Comparison of ENCODE assay signal across 9 cellular contexts in genomic region chr6:29926081-29926794, GRCh38. TPM values are rescaled to one million over a fixed set of nuclear protein-coding genes. Genes with fewer than 3 reads are reported as not detected.
DNase-seq lines count a peak whose midpoint lies in the region; ATAC-seq and FAIRE-seq lines count a peak whose summit lies in the region.
"Had no signal": no experiment of that assay in that cellular context is flagged by ENCODE, and none has a peak within 500 bp of the region (broad histone marks: within the 10 kb centered on the region; RNA-seq: fewer than 3 reads in every experiment).

No MANE protein-coding gene starts in this region.

- peaks cover 0 to 4% of the 10 kb centered on the region in 2 donors for H3K4me1 ChIP-seq in small intestine (ENCODE audit: control insufficient read depth in 2 of 2, insufficient read depth in 1 of 2, low read depth in 1 of 2, low read length in 1 of 2)

- peak overlapping the region; percentile 91 to 95 for H3K27ac ChIP-seq in small intestine (ENCODE audit: low read depth in 1 of 2, low read length in 1 of 2)

- no peak for FAIRE-seq in small intestine (lab: Jason Lieb, UNC)
- FAIRE-seq: K562 had no signal

- H3K4me1 Mint-ChIP-seq in activated T-helper 1 cell treated with anti-CD3 and anti-CD28 coated beads, Interleukin-12 subunit alpha, Interleukin-12 subunit beta, Interleukin-2, Interleukin-4 antibody, amounts not matched to agents 30 ng/mL and 10 ng/mL and 1 ng/mL, durations not matched to agents 14 hours and 24 hours and 36 hours (ENCODE audit: low read depth), result peaks cover 51% of the 10 kb centered on the region

- no peaks in the 10 kb centered on the region for H3K27me3 ChIP-seq in small intestine (ENCODE audit: control insufficient read depth in 2 of 2, insufficient read depth in 2 of 2, low read length in 2 of 2)

- H3K4me3 Mint-ChIP-seq in activated T-helper 1 cell treated with anti-CD3 and anti-CD28 coated beads, Interleukin-12 subunit alpha, Interleukin-12 subunit beta, Interleukin-2, Interleukin-4 antibody, amounts not matched to agents 30 ng/mL and 10 ng/mL and 1 ng/mL, durations not matched to agents 14 hours and 24 hours and 36 hours, result peak overlapping the region; percentile 92

- no peaks in the 10 kb centered on the region for H3K9me3 ChIP-seq in small intestine (ENCODE audit: control insufficient read depth, low read depth)

- H3K27me3 Mint-ChIP-seq in activated T-helper 1 cell treated with anti-CD3 and anti-CD28 coated beads, Interleukin-12 subunit alpha, Interleukin-12 subunit beta, Interleukin-2, Interleukin-4 antibody, amounts not matched to agents 30 ng/mL and 10 ng/mL and 1 ng/mL, durations not matched to agents 14 hours and 24 hours and 36 hours (ENCODE audit: insufficient read depth), result peaks cover 4% of the 10 kb centered on the region

- peak; percentile 8 for DNase-seq in activated T-helper 1 cell treated with anti-CD3 and anti-CD28 coated beads, Interleukin-12 subunit alpha, Interleukin-12 subunit beta, Interleukin-2, Interleukin-4 antibody, amounts not matched to agents 30 ng/mL and 10 ng/mL and 1 ng/mL, durations not matched to agents 14 hours and 24 hours and 36 hours (ENCODE audit: low spot score)
- DNase-seq in left cardiac atrium, result peak; percentile 43
- DNase-seq in small intestine, result peak; percentile 95
- DNase-seq in NCI-H510A treated with DMSO at 0.1 percent for 48 hours (lab: John Stamatoyannopoulos, UW), result no peak
- DNase-seq in NCI-H2107 treated with DMSO at 0.1 percent for 48 hours (lab: John Stamatoyannopoulos, UW; ENCODE audit: unreplicated experiment), result no peak
- DNase-seq in epidermal melanocyte (ENCODE audit: insufficient read length, low spot score), result no peak

- ATAC-seq in GM18498 (IDR thresholded peaks at IDR 0.05; ENCODE audit: unreplicated experiment), result peak; percentile 49
- peak; percentile 25 for ATAC-seq in HG03103 (IDR thresholded peaks at IDR 0.05; ENCODE audit: low read depth, unreplicated experiment)
- peak; percentile 45 to 75 for ATAC-seq in left cardiac atrium

- intact Hi-C loops in activated T-helper 1 cell treated with anti-CD3 and anti-CD28 coated beads, Interleukin-12 subunit alpha, Interleukin-12 subunit beta, Interleukin-2, Interleukin-4 antibody, amounts not matched to agents 30 ng/mL and 10 ng/mL and 1 ng/mL, durations not matched to agents 14 hours and 24 hours and 36 hours (cut with micrococcal nuclease), result loop anchor here (2.0 to 10.0 kb wide), 3 partner anchors 79 to 789 kb away; partner anchors contain the start of genes MDC1 and PPP1R11
- intact Hi-C loops in left cardiac atrium (cut with DNase I), result loop anchor here in 1 of 2 donors (5.0 kb wide), 1 partner anchor 41 kb away; no protein-coding TSS in a partner anchor

- peak overlapping the region; percentile 51 to 74 for H3K4me3 ChIP-seq in small intestine (ENCODE audit: low read depth in 1 of 2, low read length in 2 of 2)
- H3K4me3 ChIP-seq: K562 had no signal

- no peaks in the 10 kb centered on the region for H3K36me3 ChIP-seq in small intestine (ENCODE audit: control insufficient read depth in 2 of 2, insufficient read depth in 2 of 2, low read length in 2 of 2)

- peak overlapping the region; percentile 89 for H3K27ac Mint-ChIP-seq in activated T-helper 1 cell treated with anti-CD3 and anti-CD28 coated beads, Interleukin-12 subunit alpha, Interleukin-12 subunit beta, Interleukin-2, Interleukin-4 antibody, amounts not matched to agents 30 ng/mL and 10 ng/mL and 1 ng/mL, durations not matched to agents 14 hours and 24 hours and 36 hours

- peaks cover 16% of the 10 kb centered on the region for H3K36me3 Mint-ChIP-seq in activated T-helper 1 cell treated with anti-CD3 and anti-CD28 coated beads, Interleukin-12 subunit alpha, Interleukin-12 subunit beta, Interleukin-2, Interleukin-4 antibody, amounts not matched to agents 30 ng/mL and 10 ng/mL and 1 ng/mL, durations not matched to agents 14 hours and 24 hours and 36 hours (ENCODE audit: low read depth)

- WGBS in small intestine, 3 donors, result 5 to 12% (median 12%) methylated on average over 25 to 51 of the region's 51 CpGs

- no peaks in the 10 kb centered on the region for H3K9me3 Mint-ChIP-seq in activated T-helper 1 cell treated with anti-CD3 and anti-CD28 coated beads, Interleukin-12 subunit alpha, Interleukin-12 subunit beta, Interleukin-2, Interleukin-4 antibody, amounts not matched to agents 30 ng/mL and 10 ng/mL and 1 ng/mL, durations not matched to agents 14 hours and 24 hours and 36 hours

RNA-seq across cellular contexts. Expression of gene HLA-A, which starts 16.1 kb away (rescaled TPM):
- total RNA-seq in activated T-helper 1 cell treated with anti-CD3 and anti-CD28 coated beads, Interleukin-12 subunit alpha, Interleukin-12 subunit beta, Interleukin-2, Interleukin-4 antibody, amounts not matched to agents 30 ng/mL and 10 ng/mL and 1 ng/mL, durations not matched to agents 14 hours and 24 hours and 36 hours, result 1,482 and 1,503 TPM in 2 replicates
- total RNA-seq in left cardiac atrium, result 100 to 1,000 TPM; 290 to 337 TPM
- 1,000 to 10,000 TPM in 2 of 3 donors, 100 to 1,000 TPM in 1; 844 to 1,584 (median 1,194) TPM for polyA plus RNA-seq in small intestine

Comparison
In these comparisons a context has a peak if more than half of its experiments do, and no peak if none do; other contexts are left out.
1. DNase-seq: peak in activated T-helper 1 cell treated with anti-CD3 and anti-CD28 coated beads, Interleukin-12 subunit alpha, Interleukin-12 subunit beta, Interleukin-2, Interleukin-4 antibody, amounts not matched to agents 30 ng/mL and 10 ng/mL and 1 ng/mL, durations not matched to agents 14 hours and 24 hours and 36 hours (single experiment), left cardiac atrium (single experiment) and small intestine (single experiment); none in NCI-H510A treated with DMSO at 0.1 percent for 48 hours (single experiment), NCI-H2107 treated with DMSO at 0.1 percent for 48 hours (single experiment) and epidermal melanocyte (single experiment).
2. Peak in every context shown above with its lines, with median percentiles within 50 percentile points of each other: ATAC-seq.